8 cellular contexts compared by ENCODE assay signal in genomic region chr1:93681549-93682412, GRCh38. TPM values are rescaled to one million over a fixed set of nuclear protein-coding genes. Genes with fewer than 3 reads are reported as not detected.
DNase-seq lines count a peak whose midpoint lies in the region; ATAC-seq and TF ChIP-seq lines count a peak whose summit lies in the region.

BCAR3 (minus strand) TSS chr1:93681837; CDS start chr1:93674930, 6,907 bp downstream.

- WGBS in heart right ventricle, 2 donors: 3% methylated on average over 71 to 75 of the region's 75 CpGs

- peak within 1 kb of the TSS; percentile 81 for H2AFZ ChIP-seq in parathyroid adenoma

- H3K9ac ChIP-seq in parathyroid adenoma: no peak within 1 kb of the TSS

- H3K36me3 ChIP-seq in CD4-positive, CD25-positive, alpha-beta regulatory T cell (ENCODE audit: control insufficient read depth, insufficient read depth, low read length): no peaks in the 10 kb centered on the region
- no peaks in the 10 kb centered on the region for H3K36me3 ChIP-seq in heart right ventricle
- no peaks in the 10 kb centered on the region for H3K36me3 ChIP-seq in parathyroid adenoma (ENCODE audit: control insufficient read depth, insufficient read depth, low read length)

- peaks cover 28% of the 10 kb centered on the region for H3K27me3 ChIP-seq in CD4-positive, CD25-positive, alpha-beta regulatory T cell (ENCODE audit: control insufficient read depth, insufficient read depth, low read length)
- H3K27me3 ChIP-seq in heart right ventricle: peaks cover 0 to 32% (median 0%) of the 10 kb centered on the region in 7 donors
- no peaks in the 10 kb centered on the region for H3K27me3 ChIP-seq in parathyroid adenoma (ENCODE audit: control insufficient read depth, insufficient read depth, low read length)

- intact Hi-C loops in heart right ventricle (cut with DNase I): loop anchor here (2.0 to 10.0 kb wide), 8 partner anchors 41 to 244 kb away; no protein-coding TSS in a partner anchor

- ATAC-seq in CD4-positive, CD25-positive, alpha-beta regulatory T cell (ENCODE audit: low read depth in 2 of 2): peak; percentile 31 to 43
- ATAC-seq in GM18861 (IDR thresholded peaks at IDR 0.05; ENCODE audit: unreplicated experiment): peak; percentile 39
- peak; percentile 58 for ATAC-seq in HG02981 (IDR thresholded peaks at IDR 0.05; ENCODE audit: unreplicated experiment)
- peak; percentile 74 to 91 (median 84) for ATAC-seq in heart right ventricle

- H3K79me2 ChIP-seq in parathyroid adenoma: no peaks in the 10 kb centered on the region

- peak in 8 of 9 donors; percentile 10 to 61 (median 38) for TF ChIP-seq CTCF in heart right ventricle (IDR thresholded peaks at IDR 0.05)
- TF ChIP-seq CTCF in parathyroid adenoma (IDR thresholded peaks at IDR 0.05): no peak

- no peak within 1 kb of the TSS for H3K27ac ChIP-seq in CD4-positive, CD25-positive, alpha-beta regulatory T cell (ENCODE audit: insufficient read depth, low read length, poor library complexity, severe bottlenecking)
- peak within 1 kb of the TSS; percentile 78 to 96 (median 90) for H3K27ac ChIP-seq in heart right ventricle
- peak within 1 kb of the TSS; percentile 39 for H3K27ac ChIP-seq in parathyroid adenoma

- peak within 1 kb of the TSS; percentile 76 for H3K4me2 ChIP-seq in parathyroid adenoma (ENCODE audit: low read length)

- peaks cover 4 to 10% (median 7%) of the 10 kb centered on the region in 4 donors for H3K4me1 Mint-ChIP-seq in CD4-positive, CD25-positive, alpha-beta regulatory T cell

- H3K4me3 Mint-ChIP-seq in CD4-positive, CD25-positive, alpha-beta regulatory T cell: peak within 1 kb of the TSS; percentile 37 to 83 (median 68)

- H3K4me3 ChIP-seq in CD4-positive, CD25-positive, alpha-beta regulatory T cell (ENCODE audit: low read depth, low read length): peak within 1 kb of the TSS; percentile 18
- peak within 1 kb of the TSS; percentile 73 to 95 (median 86) for H3K4me3 ChIP-seq in heart right ventricle
- peak within 1 kb of the TSS; percentile 47 for H3K4me3 ChIP-seq in parathyroid adenoma (ENCODE audit: low read depth, low read length)

- H3K4me1 ChIP-seq in CD4-positive, CD25-positive, alpha-beta regulatory T cell (ENCODE audit: control insufficient read depth, insufficient read depth, low read length, poor library complexity, severe bottlenecking): peaks cover 15% of the 10 kb centered on the region
- H3K4me1 ChIP-seq in heart right ventricle (peaks cover 6 to 58% (median 39%) of the 10 kb centered on the region in 9 donors), parathyroid adenoma (peaks cover 16% of the 10 kb centered on the region)

- H3K9me3 Mint-ChIP-seq in CD4-positive, CD25-positive, alpha-beta regulatory T cell: peaks cover 0 to 2% (median 0%) of the 10 kb centered on the region in 7 donors

- H3K27ac Mint-ChIP-seq in CD4-positive, CD25-positive, alpha-beta regulatory T cell: no peak within 1 kb of the TSS

- no peaks in the 10 kb centered on the region for H3K36me3 Mint-ChIP-seq in CD4-positive, CD25-positive, alpha-beta regulatory T cell

- peak in 1 of 3 donors; percentile 26 for DNase-seq in CD4-positive, CD25-positive, alpha-beta regulatory T cell
- DNase-seq in NCI-H345 (lab: John Stamatoyannopoulos, UW) (peak; percentile 59), amniotic epithelial cell (ENCODE audit: low read depth) (peak; percentile 54), heart right ventricle (peak; percentile 73 to 82), SIG-M5 treated with dmso at 0.1 percent for 504 hours (lab: John Stamatoyannopoulos, UW; ENCODE audit: unreplicated experiment) (no peak)

- peaks cover 67% of the 10 kb centered on the region for H3K27me3 Mint-ChIP-seq in CD4-positive, CD25-positive, alpha-beta regulatory T cell

- no peaks in the 10 kb centered on the region for H3K9me3 ChIP-seq in CD4-positive, CD25-positive, alpha-beta regulatory T cell (ENCODE audit: control insufficient read depth in 2 of 2, low read length in 2 of 2)
- H3K9me3 ChIP-seq in heart right ventricle (no peaks in the 10 kb centered on the region), parathyroid adenoma (ENCODE audit: control insufficient read depth, low read length) (no peaks in the 10 kb centered on the region)

RNA-seq across cellular contexts. Expression of gene BCAR3, which starts in this region (rescaled TPM):
- 0.62 TPM for total RNA-seq in CD4-positive, CD25-positive, alpha-beta regulatory T cell
- under 1 TPM in 2 of 4 donors, not detected in 2; 0.44 to 0.49 TPM for polyA plus RNA-seq in CD4-positive, CD25-positive, alpha-beta regulatory T cell
- 10 to 100 TPM in 9 of 10 donors, 1 to 10 TPM in 1; 8.3 to 36.0 (median 16.7) TPM for total RNA-seq in heart right ventricle
- polyA plus RNA-seq in heart right ventricle: 10 to 100 TPM in 1 of 2 donors, 1 to 10 TPM in 1; 6.6 to 10.6 TPM

Comparison
In these comparisons a context has a peak if more than half of its experiments do, and no peak if none do; other contexts are left out.
1. RNA of gene BCAR3 (polyA plus RNA-seq): 6.6 to 10.6 TPM in heart right ventricle; 0.44 to 0.49 TPM in CD4-positive, CD25-positive, alpha-beta regulatory T cell; every median in the first group is over 4 times any median in the second.
2. Peak in ATAC-seq and H3K4me3 ChIP-seq in CD4-positive, CD25-positive, alpha-beta regulatory T cell; RNA of the gene not detected or under 1 TPM.
3. H3K4me3 ChIP-seq: peak in every context shown above with its lines; median percentile 86 in heart right ventricle; 47 in parathyroid adenoma; 18 in CD4-positive, CD25-positive, alpha-beta regulatory T cell.
4. Peak in every context shown above with its lines, with median percentiles within 50 percentile points of each other: ATAC-seq.